Comparison of ENCODE assay signal across 8 cellular contexts in genomic region chr1:59422921-59423575, GRCh38.
A peak's percentile ranks its signal among the peaks of the same experiment; 100 is the strongest.
DNase-seq lines count a peak whose midpoint lies in the region; ATAC-seq lines count a peak whose summit lies in the region.

No MANE protein-coding gene starts in this region.

- no peak for ATAC-seq in HG03095 (IDR thresholded peaks at IDR 0.05; ENCODE audit: unreplicated experiment)
- ATAC-seq in HG03460 (IDR thresholded peaks at IDR 0.05; ENCODE audit: unreplicated experiment) = no peak

- DNase-seq in Kasumi-1 (lab: John Stamatoyannopoulos, UW) (peak; percentile 3 to 10), cerebellar cortex (ENCODE audit: low spot score) (peak; percentile 87), iris pigment epithelial cell (ENCODE audit: low read depth) (peak; percentile 39), smooth muscle cell of the brain vasculature (ENCODE audit: low read depth, low spot score) (peak; percentile 32), NCI-H146 treated with DMSO at 0.1 percent for 48 hours (lab: John Stamatoyannopoulos, UW; ENCODE audit: unreplicated experiment) (no peak)
- DNase-seq in activated T-cell treated with anti-CD3 and anti-CD28 coated beads, Interleukin-2, amount 50 U/mL, for 48 hours = no peak

Comparison
In these comparisons a context has a peak if more than half of its experiments do, and no peak if none do; other contexts are left out.
1. DNase-seq: peak in Kasumi-1 (2 of 2), cerebellar cortex (single experiment), iris pigment epithelial cell (single experiment) and smooth muscle cell of the brain vasculature (single experiment); none in NCI-H146 treated with DMSO at 0.1 percent for 48 hours (single experiment) and activated T-cell treated with anti-CD3 and anti-CD28 coated beads, Interleukin-2, amount 50 U/mL, for 48 hours (0 of 2).